ENCODE assay signal across 8 cellular contexts in genomic region chr10:74176380-74177139, GRCh38. TPM values are rescaled to one million over a fixed set of nuclear protein-coding genes. Genes with fewer than 3 reads are reported as not detected.
DNase-seq lines count a peak whose midpoint lies in the region; ATAC-seq and TF ChIP-seq lines count a peak whose summit lies in the region.

No MANE protein-coding gene starts in this region.

- H3K27me3 ChIP-seq in BJ (ENCODE audit: control insufficient read depth, insufficient read depth, low read length), result no peaks in the 10 kb centered on the region
- no peaks in the 10 kb centered on the region for H3K27me3 ChIP-seq in layer of hippocampus (ENCODE audit: control insufficient read depth, insufficient read depth, low read length)

- CTCF ChIA-PET in BJ (lab: Yijun Ruan, JAX), result no interaction called here

- H3K4me3 ChIP-seq in BJ (ENCODE audit: low read depth, low read length), result peak overlapping the region; percentile 62

- POLR2A ChIA-PET in BJ (lab: Charles Lee), result no interaction called here

- DNase-seq in BJ (ENCODE audit: low read depth) (peak; percentile 75), GM19240 (ENCODE audit: insufficient read length, low spot score) (peak; percentile 65), NCI-H524 (lab: John Stamatoyannopoulos, UW) (peak; percentile 67 to 89)
- peak; percentile 94 to 97 for DNase-seq in activated CD4-positive, alpha-beta T cell treated with anti-CD3 and anti-CD28 coated beads for 4 hours
- DNase-seq in stimulated activated CD4-positive, alpha-beta T cell treated with anti-CD3 and anti-CD28 coated beads, Interleukin-1b, Interleukin-23, amount 100 ng/mL, for 24 hours (ENCODE audit: low read depth in 4 of 4, low spot score in 1 of 4), result peak; percentile 77 to 95 (median 92)

- no peak for TF ChIP-seq CTCF in BJ (IDR thresholded peaks at IDR 0.05; ENCODE audit: insufficient read depth, low read depth, low read length)

- H3K36me3 ChIP-seq in BJ (ENCODE audit: control insufficient read depth, insufficient read depth, low read length), result no peaks in the 10 kb centered on the region

- ATAC-seq in HG03457 (IDR thresholded peaks at IDR 0.05; ENCODE audit: unreplicated experiment), result peak; percentile 86

- H3K27ac ChIP-seq in cingulate gyrus (ENCODE audit: low read depth, low read length) (peak overlapping the region; percentile 83), layer of hippocampus (ENCODE audit: low read depth, low read length) (peak overlapping the region; percentile 85)

RNA-seq across cellular contexts. Expression of gene ADK, which starts 25.5 kb away (rescaled TPM):
- 19.4 and 37.6 TPM in 2 replicates for polyA plus RNA-seq in BJ (2011; rRNA removed)
- polyA minus RNA-seq in BJ (2011; rRNA and poly(A)+ RNA removed), result 7.4 and 8.4 TPM in 2 replicates

RNA-seq across cellular contexts. Expression of gene AP3M1, which starts 25.9 kb away (rescaled TPM):
- 31.7 and 53.5 TPM in 2 replicates for polyA plus RNA-seq in BJ (2011; rRNA removed)
- 18.8 and 25.2 TPM in 2 replicates for polyA minus RNA-seq in BJ (2011; rRNA and poly(A)+ RNA removed)

Comparison
In these comparisons a context has a peak if more than half of its experiments do, and no peak if none do; other contexts are left out.
1. Peak in every context shown above with its lines: DNase-seq, ATAC-seq, H3K4me3 ChIP-seq and H3K27ac ChIP-seq.